ENCODE assay signal across 8 cellular contexts in the genomic region with DNA sequence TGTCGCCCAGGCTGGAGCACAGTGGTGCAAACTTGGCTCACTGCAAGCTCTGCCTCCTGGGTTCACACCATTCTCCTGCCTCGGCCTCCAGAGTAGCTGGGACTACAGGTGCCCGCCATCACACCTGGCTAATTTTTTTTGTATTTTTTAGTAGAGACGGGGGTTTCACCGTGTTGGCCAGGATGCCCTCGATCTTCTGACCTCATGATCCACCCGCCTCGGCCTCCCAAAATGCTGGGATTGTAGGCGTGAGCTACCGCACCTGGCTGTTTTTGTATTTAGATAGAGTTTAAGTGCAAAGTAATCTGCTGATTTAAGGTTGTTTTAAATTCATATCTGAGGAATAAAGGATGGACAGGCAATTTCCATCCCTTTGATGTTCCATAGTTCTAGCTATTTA. TPM values are rescaled to one million over a fixed set of nuclear protein-coding genes. Genes with fewer than 3 reads are reported as not detected.
"Had no signal": no experiment of that assay in that cellular context is flagged by ENCODE, and none has a peak within 500 bp of the region (broad histone marks: within the 10 kb centered on the region; RNA-seq: fewer than 3 reads in every experiment).

No MANE protein-coding gene starts in this region.

RNA-seq across cellular contexts. Expression of a gene that starts 16.0 kb away (rescaled TPM):
- total RNA-seq: activated naive CD4-positive, alpha-beta T cell treated with anti-CD3 and anti-CD28 coated beads for 36 hours; activated naive CD4-positive, alpha-beta T cell treated with anti-CD3 and anti-CD28 coated beads, Interleukin-2, amount 50 U/mL, for 72 hours; activated naive CD8-positive, alpha-beta T cell treated with anti-CD3 and anti-CD28 coated beads for 36 hours; activated naive CD8-positive, alpha-beta T cell treated with anti-CD3 and anti-CD28 coated beads, Interleukin-2, amount 10 ng/mL, durations not matched to agents 7 days and 5 days; activated T-cell treated with anti-CD3 and anti-CD28 coated beads, Interleukin-2, amount 50 U/mL, for 72 hours; activated T-helper 1 cell treated with anti-CD3 and anti-CD28 coated beads, Interleukin-12 subunit alpha, Interleukin-12 subunit beta, Interleukin-2, Interleukin-4 antibody, amounts not matched to agents 30 ng/mL and 10 ng/mL and 1 ng/mL, durations not matched to agents 14 hours and 24 hours and 36 hours; activated T-helper 17 cell treated with anti-CD3 and anti-CD28 coated beads, Interleukin-2, amount 50 U/mL, for 72 hours; activated T-helper 2 cell treated with anti-CD3 and anti-CD28 coated beads, Interferon-gamma antibody, Interleukin-2, Interleukin-4, amounts not matched to agents 10 μg/mL and 5 μg/mL and 100 μg/mL, durations not matched to agents 14 hours and 24 hours and 36 hours had no signal
